In genomic region chr22:20567993-20568417, GRCh38 we compare ENCODE assay signal across 8 cellular contexts.
A peak's percentile ranks its signal among the peaks of the same experiment; 100 is the strongest.
DNase-seq lines count a peak whose midpoint lies in the region; ATAC-seq and TF ChIP-seq lines count a peak whose summit lies in the region.

No MANE protein-coding gene starts in this region.

- peaks cover 99% of the 10 kb centered on the region for H4K20me1 ChIP-seq in BLaER1

- H3K4me3 Mint-ChIP-seq in neural crest cell = no peak overlapping the region

- H3K36me3 Mint-ChIP-seq in neural crest cell (ENCODE audit: low read depth) = peaks cover 10% of the 10 kb centered on the region

- H3K9ac ChIP-seq in BLaER1 = no peak overlapping the region

- H3K4me1 ChIP-seq in BLaER1 = peaks cover 35% of the 10 kb centered on the region
- H3K4me1 ChIP-seq in effector memory CD4-positive, alpha-beta T cell (ENCODE audit: control insufficient read depth, insufficient read depth, low read length, poor library complexity, severe bottlenecking) = peaks cover 90% of the 10 kb centered on the region

- H3K27me3 Mint-ChIP-seq in neural crest cell (ENCODE audit: low read depth) = no peaks in the 10 kb centered on the region

- H3K4me1 Mint-ChIP-seq in neural crest cell = peaks cover 4% of the 10 kb centered on the region

- peaks cover 99% of the 10 kb centered on the region for H3K36me3 ChIP-seq in BLaER1
- peaks cover 26% of the 10 kb centered on the region for H3K36me3 ChIP-seq in effector memory CD4-positive, alpha-beta T cell (ENCODE audit: control insufficient read depth, insufficient read depth, low read length)

- H3K27ac ChIP-seq in BLaER1 = no peak overlapping the region
- peak overlapping the region; percentile 58 for H3K27ac ChIP-seq in effector memory CD4-positive, alpha-beta T cell (ENCODE audit: insufficient read depth, low read length, poor library complexity, severe bottlenecking)

- ATAC-seq in HG02623 (IDR thresholded peaks at IDR 0.05; ENCODE audit: unreplicated experiment) = no peak

- H3K4me3 ChIP-seq in BLaER1 = no peak overlapping the region
- H3K4me3 ChIP-seq in effector memory CD4-positive, alpha-beta T cell (ENCODE audit: insufficient read depth, low read depth, low read length, poor library complexity, severe bottlenecking) = peak overlapping the region; percentile 29

- no peak overlapping the region for H3K27ac Mint-ChIP-seq in neural crest cell (ENCODE audit: unreplicated experiment)

- TF ChIP-seq CTCF in LNCAP (IDR thresholded peaks at IDR 0.05) = peak; percentile 55
- peak; percentile 38 for TF ChIP-seq CTCF in neural crest cell (conservative IDR thresholded peaks at IDR 0.05)

- no peak for DNase-seq in effector memory CD4-positive, alpha-beta T cell
- DNase-seq in neural crest cell (ENCODE audit: low read depth, low spot score) (no peak), GF-D8 (lab: John Stamatoyannopoulos, UW) (no peak), RPMI8226 (no peak), NCI-H2227 treated with DMSO at 0.1 percent for 48 hours (lab: John Stamatoyannopoulos, UW) (no peak)

- peak overlapping the region; percentile 54 for H3K4me2 ChIP-seq in BLaER1

- no peaks in the 10 kb centered on the region for H3K9me3 ChIP-seq in BLaER1
- no peaks in the 10 kb centered on the region for H3K9me3 ChIP-seq in effector memory CD4-positive, alpha-beta T cell (ENCODE audit: control insufficient read depth, low read length)

- H3K9me3 Mint-ChIP-seq in neural crest cell = no peaks in the 10 kb centered on the region

- no peaks in the 10 kb centered on the region for H3K27me3 ChIP-seq in BLaER1
- no peaks in the 10 kb centered on the region for H3K27me3 ChIP-seq in effector memory CD4-positive, alpha-beta T cell (replicated peaks; ENCODE audit: control insufficient read depth, insufficient read depth, low read length, poor library complexity, severe bottlenecking)
